In genomic region chr15:66962522-66962921, GRCh38 we compare ENCODE assay signal across 26 cellular contexts.
DNase-seq lines count a peak whose midpoint lies in the region; ATAC-seq, FAIRE-seq and TF ChIP-seq lines count a peak whose summit lies in the region.
"Had no signal": no experiment of that assay in that cellular context is flagged by ENCODE, and none has a peak within 500 bp of the region (broad histone marks: within the 10 kb centered on the region; RNA-seq: fewer than 3 reads in every experiment).

No MANE protein-coding gene starts in this region.

- in situ Hi-C loops in HepG2 (cut with HindIII; ENCODE audit: extremely low pct_ligation_motif_present, low pct_unique_long_range_greater_than_20kb), result no loop called here
- in situ Hi-C loops in Panc1 (cut with HindIII; ENCODE audit: low pct_unique_long_range_greater_than_20kb, low sequenced_read_pairs), result no loop called here

- H3K27me3 ChIP-seq in HepG2 (ENCODE audit: control insufficient read depth in 1 of 2, insufficient read depth in 2 of 2, low read length in 2 of 2) (peaks cover 8 to 31% of the 10 kb centered on the region in 2 experiments; a peak in 3 of 5 replicates), right lobe of liver (no peaks in the 10 kb centered on the region), Panc1 (ENCODE audit: control insufficient read depth, insufficient read depth, low read length) (no peaks in the 10 kb centered on the region)
- H3K27me3 ChIP-seq: BE2C had no signal

- no peaks in the 10 kb centered on the region for H3K27me3 Mint-ChIP-seq in activated T-cell treated with anti-CD3 and anti-CD28 coated beads, Interleukin-2, amount 50 U/mL, for 24 hours

- no peaks in the 10 kb centered on the region for H3K4me1 Mint-ChIP-seq in activated T-cell treated with anti-CD3 and anti-CD28 coated beads, Interleukin-2, amount 50 U/mL, for 24 hours (ENCODE audit: low read depth)

- no peak overlapping the region for H3K4me3 Mint-ChIP-seq in activated T-cell treated with anti-CD3 and anti-CD28 coated beads, Interleukin-2, amount 50 U/mL, for 24 hours
- H3K4me3 Mint-ChIP-seq: CD4-positive, CD25-positive, alpha-beta regulatory T cell; CD8-positive, alpha-beta T cell had no signal

- TF ChIP-seq POLR2A in HepG2 (IDR thresholded peaks at IDR 0.05; ENCODE audit: insufficient read depth in 1 of 2, low read depth in 2 of 2, low read length in 2 of 2), result no peak
- TF ChIP-seq POLR2A in right lobe of liver (IDR thresholded peaks at IDR 0.05), result no peak

- DNase-seq in HepG2 (ENCODE audit: low spot score) (no peak), right lobe of liver (no peak), Panc1 (ENCODE audit: low read depth, low spot score) (no peak), mesenteric fat pad (ENCODE audit: low spot score) (peak; percentile 49), D341Med (ENCODE audit: low spot score) (no peak)
- no peak for DNase-seq in activated T-cell treated with anti-CD3 and anti-CD28 coated beads, Interleukin-2, amount 50 U/mL, for 24 hours
- DNase-seq: AML-193; BE2C; Caco-2; CD4-positive, CD25-positive, alpha-beta regulatory T cell; CD8-positive, alpha-beta T cell; DMS 273 treated with DMSO at 0.1 percent for 48 hours; DMS79; EL; GDM1; GM23248; H7; HCEC 1CT had no signal

- no peak for FAIRE-seq in HepG2 (lab: Jason Lieb, UNC)
- FAIRE-seq: A204.1, D721Med, GM12878, GM19239, H1 had no signal

- H2AFZ ChIP-seq in HepG2 (ENCODE audit: low read length), result no peak overlapping the region
- H2AFZ ChIP-seq: GM23248 had no signal

- H3K9me3 Mint-ChIP-seq in activated T-cell treated with anti-CD3 and anti-CD28 coated beads, Interleukin-2, amount 50 U/mL, for 24 hours, result no peaks in the 10 kb centered on the region
- H3K9me3 Mint-ChIP-seq: CD4-positive, CD25-positive, alpha-beta regulatory T cell; CD8-positive, alpha-beta T cell had no signal

- no peak for TF ChIP-seq RAD21 in HepG2 (CRISPR knock-in tag; IDR thresholded peaks at IDR 0.05)

- CTCF ChIA-PET in HepG2 (lab: Yijun Ruan, JAX; ENCODE audit: low intra/inter-chr PET ratio, low total read pairs), result no interaction called here
- CTCF ChIA-PET in Panc1 (lab: Charles Lee), result no interaction called here

- TF ChIP-seq EP300 in HepG2 (IDR thresholded peaks at IDR 0.05; ENCODE audit: low read depth in 2 of 2, low read length in 2 of 2), result no peak
- TF ChIP-seq EP300 in HepG2 (CRISPR knock-in tag; IDR thresholded peaks at IDR 0.05; ENCODE audit: borderline replicate concordance), result no peak

- intact Hi-C loops in HepG2 (cut with micrococcal nuclease; ENCODE audit: unreplicated experiment), result no loop called here
- intact Hi-C loops in right lobe of liver (cut with DNase I), result no loop called here
- intact Hi-C loops in Panc1 (cut with micrococcal nuclease; ENCODE audit: unreplicated experiment), result no loop called here

- BruUV-seq in HepG2 (replicated peaks; lab: Mats Ljungman, UMichigan) (no TSS peak), Panc1 (replicated peaks; lab: Mats Ljungman, UMichigan) (no TSS peak)

- no peaks in the 10 kb centered on the region for H3K36me3 ChIP-seq in HepG2 (replicated peaks in 1 of 2; ENCODE audit: control insufficient read depth in 1 of 2, insufficient read depth in 2 of 2, low read length in 2 of 2)
- H3K36me3 ChIP-seq in right lobe of liver, result no peaks in the 10 kb centered on the region
- no peaks in the 10 kb centered on the region for H3K36me3 ChIP-seq in Panc1 (ENCODE audit: control insufficient read depth, insufficient read depth, low read length)
- H3K36me3 ChIP-seq: BE2C had no signal

- POLR2A ChIA-PET in HepG2 (lab: Yijun Ruan, JAX), result no interaction called here
- POLR2A ChIA-PET in Panc1 (lab: Charles Lee), result no interaction called here

- no CpG with 5 or more reads among the region's 1 CpG for WGBS in HepG2 (ENCODE audit: low lambda C conversion rate)
- no CpG with 5 or more reads among the region's 1 CpG for WGBS in right lobe of liver (ENCODE audit: insufficient coverage, low coverage, low lambda C conversion rate, missing lambda C conversion rate)

- H3K4me3 ChIP-seq in HepG2 (replicated peaks in 1 of 3; ENCODE audit: insufficient read depth in 1 of 3, low read depth in 2 of 3, low read length in 3 of 3), result no peak overlapping the region
- no peak overlapping the region for H3K4me3 ChIP-seq in right lobe of liver
- H3K4me3 ChIP-seq in Panc1 (ENCODE audit: low read depth in 2 of 2, low read length in 2 of 2), result no peak overlapping the region
- H3K4me3 ChIP-seq: GM12878, GM23248 had no signal

- no peak overlapping the region for H3K4me2 ChIP-seq in HepG2 (ENCODE audit: low read depth, low read length)

- H3K27ac ChIP-seq in HepG2 (ENCODE audit: extremely low read length, insufficient read depth, low read length) (no peak overlapping the region), right lobe of liver (no peak overlapping the region), Panc1 (ENCODE audit: low read length) (peak overlapping the region; percentile 42)
- H3K27ac ChIP-seq: 22Rv1, C4-2B, GM23248 had no signal

- H3K9ac ChIP-seq in HepG2 (ENCODE audit: insufficient read depth, low read depth, low read length), result no peak overlapping the region
- H3K9ac ChIP-seq: GM23248 had no signal

- H3K9me3 ChIP-seq in HepG2 (ENCODE audit: low read length) (no peaks in the 10 kb centered on the region), right lobe of liver (no peaks in the 10 kb centered on the region), Panc1 (ENCODE audit: control insufficient read depth, insufficient read depth, low read depth, low read length) (no peaks in the 10 kb centered on the region)
- H3K9me3 ChIP-seq: BE2C, Caco-2 had no signal

- ATAC-seq in HepG2, result no peak
- no peak for ATAC-seq in right lobe of liver
- no peak for ATAC-seq in Panc1
- ATAC-seq in GM19397 (IDR thresholded peaks at IDR 0.05; ENCODE audit: unreplicated experiment), result no peak
- ATAC-seq: CD8-positive, alpha-beta T cell; GM12878 had no signal

- H3K4me1 ChIP-seq in HepG2 (ENCODE audit: insufficient read depth, low read length), result no peaks in the 10 kb centered on the region
- H3K4me1 ChIP-seq in right lobe of liver, result no peaks in the 10 kb centered on the region
- H3K4me1 ChIP-seq in Panc1 (ENCODE audit: control insufficient read depth, insufficient read depth, low read length), result peaks cover 6% of the 10 kb centered on the region
- H3K4me1 ChIP-seq: BE2C, Caco-2 had no signal

- no peaks in the 10 kb centered on the region for H3K36me3 Mint-ChIP-seq in activated T-cell treated with anti-CD3 and anti-CD28 coated beads, Interleukin-2, amount 50 U/mL, for 24 hours (ENCODE audit: low read depth)
- H3K36me3 Mint-ChIP-seq: CD4-positive, CD25-positive, alpha-beta regulatory T cell; CD8-positive, alpha-beta T cell had no signal

- no peaks in the 10 kb centered on the region for H4K20me1 ChIP-seq in HepG2 (ENCODE audit: insufficient read depth, low read length)

- no peak for TF ChIP-seq CTCF in HepG2 (CRISPR knock-in tag; IDR thresholded peaks at IDR 0.05)
- TF ChIP-seq CTCF in right lobe of liver (IDR thresholded peaks at IDR 0.05), result no peak
- TF ChIP-seq CTCF in Panc1 (IDR thresholded peaks at IDR 0.05), result no peak

- no peak overlapping the region for H3K27ac Mint-ChIP-seq in activated T-cell treated with anti-CD3 and anti-CD28 coated beads, Interleukin-2, amount 50 U/mL, for 24 hours
- H3K27ac Mint-ChIP-seq: CD4-positive, CD25-positive, alpha-beta regulatory T cell; CD8-positive, alpha-beta T cell had no signal

- H3K79me2 ChIP-seq in HepG2 (ENCODE audit: insufficient read depth, low read length), result no peaks in the 10 kb centered on the region

TF ChIP-seq in HepG2, 621 proteins besides CTCF, POLR2A, EP300 and RAD21:
- TF ChIP-seq NCOR1 (IDR thresholded peaks at IDR 0.05; ENCODE audit: borderline replicate concordance, low read length) (no peak), ZNF296 (CRISPR knock-in tag; conservative IDR thresholded peaks at IDR 0.05) (no peak), KLF16 (CRISPR knock-in tag; IDR thresholded peaks at IDR 0.05) (no peak), ZNF768 (CRISPR knock-in tag; IDR thresholded peaks at IDR 0.05) (peak; percentile 68), REPIN1 (CRISPR knock-in tag; IDR thresholded peaks at IDR 0.05; ENCODE audit: borderline replicate concordance, low read depth) (no peak)
